1 cellular context compared by ENCODE assay signal in genomic region chr11:65027213-65028067, GRCh38.
TF ChIP-seq lines count a peak whose summit lies in the region.

Gene SNX15, plus strand, starts transcription at chr11:65027439. Its CDS starts 99 bp downstream, at chr11:65027538.

TF ChIP-seq in K562, 482 proteins besides CTCF, POLR2A, EP300 and RAD21 (continued from another document):
- 0 out of 2 replicates have a peak, but pooled peaks have one; percentile 58 for TF ChIP-seq ZNF232 (CRISPR knock-in tag; IDR thresholded peaks at IDR 0.05)
- TF ChIP-seq CXXC5 (CRISPR knock-in tag; IDR thresholded peaks at IDR 0.05): peak; percentile 83
- 0 out of 2 replicates have a peak, but pooled peaks have one; percentile 32 for TF ChIP-seq LCOR (CRISPR knock-in tag; IDR thresholded peaks at IDR 0.05)
- peak; percentile 39; the same call in 1 of the 2 replicates for TF ChIP-seq POLR2H (tag; IDR thresholded peaks at IDR 0.05; ENCODE audit: low read depth)
